16 cellular contexts compared by ENCODE assay signal in genomic region chr10:87974130-87974529, GRCh38.
A peak's percentile ranks its signal among the peaks of the same experiment; 100 is the strongest.
DNase-seq lines count a peak whose midpoint lies in the region; ATAC-seq, FAIRE-seq and TF ChIP-seq lines count a peak whose summit lies in the region.
"Had no signal": no experiment of that assay in that cellular context is flagged by ENCODE, and none has a peak within 500 bp of the region (broad histone marks: within the 10 kb centered on the region; RNA-seq: fewer than 3 reads in every experiment).

No MANE protein-coding gene starts in this region.

- H3K27ac Mint-ChIP-seq in H9 (peak overlapping the region; percentile 95 to 98 (median 98); a peak in 5 of 7 replicates), endodermal cell (peak overlapping the region; percentile 87)
- H3K27ac Mint-ChIP-seq in activated T-cell treated with anti-CD3 and anti-CD28 coated beads, Interleukin-2, amount 50 U/mL, for 24 hours: no peak overlapping the region
- H3K27ac Mint-ChIP-seq: B cell; CD8-positive, alpha-beta T cell had no signal

- no peak overlapping the region for H2BK12ac ChIP-seq in H9 (ENCODE audit: insufficient read length, low read depth, low read length)

- WGBS in H9 (ENCODE audit: extremely low coverage, insufficient read length, low lambda C conversion rate): no CpG with 5 or more reads among the region's 3 CpGs
- WGBS in HUES64: no CpG with 5 or more reads among the region's 3 CpGs
- 86% methylated on average over 1 of the region's 3 CpGs; no CpG with 5 or more reads in 1 of the 2 experiments for WGBS in endodermal cell (ENCODE audit: insufficient coverage in 1 of 2, insufficient read length in 1 of 2), 2 experiments

- in situ Hi-C loops in gastrocnemius medialis (cut with MboI; ENCODE audit: low sequenced_read_pairs in 4 of 4): no loop called here

- no peak overlapping the region for H2BK20ac ChIP-seq in H9 (ENCODE audit: low read depth, low read length, poor library complexity, severe bottlenecking)

- FAIRE-seq in islet of Langerhans (lab: Jason Lieb, UNC): peak; percentile 71
- FAIRE-seq: K562 had no signal

- no peak overlapping the region for H2AFZ ChIP-seq in H9 (ENCODE audit: low read length)

- no peak overlapping the region for H3K56ac ChIP-seq in H9 (ENCODE audit: insufficient read length, low read depth, low read length)

- H2BK5ac ChIP-seq in H9 (ENCODE audit: insufficient read length, low read length): no peak overlapping the region

- H3K4me1 ChIP-seq in H9 (ENCODE audit: insufficient read depth, low read length) (peaks cover 12% of the 10 kb centered on the region), HUES64 (ENCODE audit: insufficient read depth, low read length) (peaks cover 83% of the 10 kb centered on the region), endodermal cell (ENCODE audit: control insufficient read depth, insufficient read depth, low read length) (no peaks in the 10 kb centered on the region), gastrocnemius medialis (peaks cover 3% of the 10 kb centered on the region in 2 donors)
- H3K4me1 ChIP-seq: BLaER1 treated with 17β-estradiol and CSF1 and Interleukin-3, amounts not matched to agents 10 nM and 100 nM had no signal

- H3K23ac ChIP-seq in H9 (ENCODE audit: insufficient read length, low read depth, low read length): no peak overlapping the region

- TF ChIP-seq CTCF in H9 (conservative IDR thresholded peaks at IDR 0.05): no peak
- TF ChIP-seq CTCF in endodermal cell (conservative IDR thresholded peaks at IDR 0.05): no peak
- TF ChIP-seq CTCF in gastrocnemius medialis (IDR thresholded peaks at IDR 0.05 in 4 of 5, conservative IDR thresholded peaks at IDR 0.05 in 1 of 5): no peak
- no peak for TF ChIP-seq CTCF in dorsolateral prefrontal cortex (IDR thresholded peaks at IDR 0.05 in 54 of 56, conservative IDR thresholded peaks at IDR 0.05 in 2 of 56; ENCODE audit: low read depth in 1 of 56, partially characterized antibody in 56 of 56)

- H3T11ph ChIP-seq in H9 (ENCODE audit: low read length): no peak overlapping the region

- H3K36me3 ChIP-seq in HUES64 (ENCODE audit: insufficient read depth, low read length) (no peaks in the 10 kb centered on the region), endodermal cell (ENCODE audit: control insufficient read depth, insufficient read depth, low read length) (no peaks in the 10 kb centered on the region), gastrocnemius medialis (no peaks in the 10 kb centered on the region)
- H3K36me3 ChIP-seq: BLaER1 treated with 17β-estradiol and CSF1 and Interleukin-3, amounts not matched to agents 10 nM and 100 nM had no signal

- H3K4me1 Mint-ChIP-seq in H9: peaks cover 77 to 82% of the 10 kb centered on the region in 2 experiments
- peaks cover 20% of the 10 kb centered on the region for H3K4me1 Mint-ChIP-seq in endodermal cell
- H3K4me1 Mint-ChIP-seq in activated T-cell treated with anti-CD3 and anti-CD28 coated beads, Interleukin-2, amount 50 U/mL, for 24 hours (ENCODE audit: low read depth): peaks cover 13% of the 10 kb centered on the region

- no peaks in the 10 kb centered on the region for H3K79me2 ChIP-seq in H9 (ENCODE audit: insufficient read depth, low read length)

- H3K4me3 Mint-ChIP-seq in H9 (peak overlapping the region in 1 of 2 experiments; percentile 41; a peak in 3 of 5 replicates), endodermal cell (no peak overlapping the region)
- H3K4me3 Mint-ChIP-seq in activated T-cell treated with anti-CD3 and anti-CD28 coated beads, Interleukin-2, amount 50 U/mL, for 24 hours: no peak overlapping the region
- H3K4me3 Mint-ChIP-seq: B cell; CD8-positive, alpha-beta T cell had no signal

- H3K79me1 ChIP-seq in H9 (ENCODE audit: insufficient read depth, low read depth, low read length, poor library complexity, severe bottlenecking): no peaks in the 10 kb centered on the region

- H3K9ac ChIP-seq in H9 (ENCODE audit: extremely low read depth, insufficient read length, low read length) (no peak overlapping the region), HUES64 (ENCODE audit: low read depth, low read length) (peak overlapping the region; percentile 56; the same call in 1 of the 2 replicates), endodermal cell (ENCODE audit: extremely low read depth, low read length, poor library complexity, severe bottlenecking) (no peak overlapping the region)
- H3K9ac ChIP-seq: BLaER1 treated with 17β-estradiol and CSF1 and Interleukin-3, amounts not matched to agents 10 nM and 100 nM had no signal

- no peak overlapping the region for H4K91ac ChIP-seq in H9 (ENCODE audit: insufficient read length, low read depth, low read length)

- no peaks in the 10 kb centered on the region for H3K23me2 ChIP-seq in H9 (ENCODE audit: insufficient read length, low read depth, low read length, poor library complexity, severe bottlenecking)

- H3K4ac ChIP-seq in H9 (ENCODE audit: low read depth, low read length): no peak overlapping the region

- H4K8ac ChIP-seq in H9 (replicated peaks; ENCODE audit: insufficient read length, low read depth, low read length): no peak overlapping the region

- H3K4me3 ChIP-seq in HUES64 (ENCODE audit: low read length) (peak overlapping the region; percentile 21; the same call in 1 of the 2 replicates), endodermal cell (ENCODE audit: low read length) (no peak overlapping the region), gastrocnemius medialis (no peak overlapping the region), dorsolateral prefrontal cortex (no peak overlapping the region)
- H3K4me3 ChIP-seq: BLaER1 treated with 17β-estradiol and CSF1 and Interleukin-3, amounts not matched to agents 10 nM and 100 nM; K562 had no signal

- H2BK120ac ChIP-seq in H9 (ENCODE audit: low read depth, low read length, poor library complexity, severe bottlenecking): no peak overlapping the region

- H2AK5ac ChIP-seq in H9 (ENCODE audit: insufficient read length, low read length): no peak overlapping the region

- peaks cover 0 to 5% (median 3%) of the 10 kb centered on the region in 3 experiments; a peak in 3 of 7 replicates for H3K36me3 Mint-ChIP-seq in H9 (ENCODE audit: insufficient read depth in 1 of 3, low read depth in 3 of 3)
- H3K36me3 Mint-ChIP-seq in endodermal cell (ENCODE audit: low read depth): no peaks in the 10 kb centered on the region
- no peaks in the 10 kb centered on the region for H3K36me3 Mint-ChIP-seq in activated T-cell treated with anti-CD3 and anti-CD28 coated beads, Interleukin-2, amount 50 U/mL, for 24 hours (ENCODE audit: low read depth)
- H3K36me3 Mint-ChIP-seq: CD8-positive, alpha-beta T cell had no signal

- intact Hi-C loops in head of caudate nucleus (cut with DNase I): no loop called here
- intact Hi-C loops in gastrocnemius medialis (cut with DNase I; ENCODE audit: low total_unique reads): no loop called here
- intact Hi-C loops in dorsolateral prefrontal cortex (cut with DNase I): no loop called here

- DNase-seq in H9: no peak
- DNase-seq in endodermal cell: no peak
- no peak for DNase-seq in head of caudate nucleus
- no peak for DNase-seq in activated T-cell treated with anti-CD3 and anti-CD28 coated beads, Interleukin-2, amount 50 U/mL, for 24 hours
- DNase-seq in gastrocnemius medialis: no peak
- no peak for DNase-seq in dorsolateral prefrontal cortex
- DNase-seq: Calu3; CD8-positive, alpha-beta T cell; DMS79 treated with DMSO at 0.1 percent for 48 hours; GF-D8; HFFc6 had no signal

- no peak overlapping the region for H3K27ac ChIP-seq in H9 (ENCODE audit: insufficient read length, low read depth, low read length)
- peak overlapping the region; percentile 90 for H3K27ac ChIP-seq in HUES64 (ENCODE audit: low read depth, low read length)
- no peak overlapping the region for H3K27ac ChIP-seq in endodermal cell (ENCODE audit: low read depth, low read length)
- no peak overlapping the region for H3K27ac ChIP-seq in gastrocnemius medialis
- no peak overlapping the region for H3K27ac ChIP-seq in dorsolateral prefrontal cortex
- H3K27ac ChIP-seq: BLaER1 treated with 17β-estradiol and CSF1 and Interleukin-3, amounts not matched to agents 10 nM and 100 nM had no signal

- H3K27me3 ChIP-seq in H9 (ENCODE audit: insufficient read depth, low read length): no peaks in the 10 kb centered on the region
- no peaks in the 10 kb centered on the region for H3K27me3 ChIP-seq in HUES64 (ENCODE audit: insufficient read depth, low read length)
- no peaks in the 10 kb centered on the region for H3K27me3 ChIP-seq in endodermal cell (ENCODE audit: control insufficient read depth, insufficient read depth, low read length, poor library complexity, severe bottlenecking)
- no peaks in the 10 kb centered on the region for H3K27me3 ChIP-seq in gastrocnemius medialis
- no peaks in the 10 kb centered on the region for H3K27me3 ChIP-seq in dorsolateral prefrontal cortex
- H3K27me3 ChIP-seq: BLaER1 treated with 17β-estradiol and CSF1 and Interleukin-3, amounts not matched to agents 10 nM and 100 nM had no signal

- H4K5ac ChIP-seq in H9 (ENCODE audit: insufficient read length, low read depth, low read length): no peak overlapping the region

- H3K18ac ChIP-seq in H9 (ENCODE audit: insufficient read length, low read depth, low read length): no peak overlapping the region

- H3K9me3 Mint-ChIP-seq in H9: no peaks in the 10 kb centered on the region
- no peaks in the 10 kb centered on the region for H3K9me3 Mint-ChIP-seq in endodermal cell
- peaks cover 2% of the 10 kb centered on the region for H3K9me3 Mint-ChIP-seq in activated T-cell treated with anti-CD3 and anti-CD28 coated beads, Interleukin-2, amount 50 U/mL, for 24 hours
- H3K9me3 Mint-ChIP-seq: CD8-positive, alpha-beta T cell; HFFc6 had no signal

- ATAC-seq in gastrocnemius medialis: no peak
- ATAC-seq: CD8-positive, alpha-beta T cell; K562 had no signal

- no peaks in the 10 kb centered on the region for H4K20me1 ChIP-seq in H9 (ENCODE audit: control insufficient read depth, insufficient read depth, insufficient read length)
- H4K20me1 ChIP-seq: BLaER1 treated with 17β-estradiol and CSF1 and Interleukin-3, amounts not matched to agents 10 nM and 100 nM had no signal

- H3K4me2 ChIP-seq in H9 (ENCODE audit: insufficient read depth, insufficient read length, low read length): no peak overlapping the region
- H3K4me2 ChIP-seq: BLaER1 treated with 17β-estradiol and CSF1 and Interleukin-3, amounts not matched to agents 10 nM and 100 nM had no signal

- no peaks in the 10 kb centered on the region for H3K27me3 Mint-ChIP-seq in H9 (ENCODE audit: low read depth)
- H3K27me3 Mint-ChIP-seq in endodermal cell (ENCODE audit: insufficient read depth): no peaks in the 10 kb centered on the region
- no peaks in the 10 kb centered on the region for H3K27me3 Mint-ChIP-seq in activated T-cell treated with anti-CD3 and anti-CD28 coated beads, Interleukin-2, amount 50 U/mL, for 24 hours
- H3K27me3 Mint-ChIP-seq: B cell had no signal

- no peak overlapping the region for H3K14ac ChIP-seq in H9 (ENCODE audit: insufficient read depth, low read length)

- H2BK15ac ChIP-seq in H9 (ENCODE audit: low read depth, low read length): no peak overlapping the region

- H3K9me3 ChIP-seq in H9 (ENCODE audit: control insufficient read depth, low read depth, low read length) (no peaks in the 10 kb centered on the region), HUES64 (ENCODE audit: insufficient read depth, low read depth, low read length) (0 out of 2 replicates have a peak, but pooled peaks cover 3% of the 10 kb centered on the region), endodermal cell (ENCODE audit: control insufficient read depth, low read length) (no peaks in the 10 kb centered on the region), gastrocnemius medialis (no peaks in the 10 kb centered on the region)
- H3K9me3 ChIP-seq: BLaER1 treated with 17β-estradiol and CSF1 and Interleukin-3, amounts not matched to agents 10 nM and 100 nM had no signal

- no peak for TF ChIP-seq POLR2A in gastrocnemius medialis (IDR thresholded peaks at IDR 0.05)
